Comparison of ENCODE assay signal across 15 cellular contexts in genomic region chr6:166104107-166104506, GRCh38.
DNase-seq lines count a peak whose midpoint lies in the region; FAIRE-seq and TF ChIP-seq lines count a peak whose summit lies in the region.
"Had no signal": no experiment of that assay in that cellular context is flagged by ENCODE, and none has a peak within 500 bp of the region (broad histone marks: within the 10 kb centered on the region; RNA-seq: fewer than 3 reads in every experiment).

No MANE protein-coding gene starts in this region.

- no peaks in the 10 kb centered on the region for H3K4me1 ChIP-seq in fibroblast of lung (ENCODE audit: control insufficient read depth, extremely low read depth, insufficient read depth, low read length)

- TF ChIP-seq CTCF in AG10803 (conservative IDR thresholded peaks at IDR 0.05; ENCODE audit: low read length) (no peak), fibroblast of lung (conservative IDR thresholded peaks at IDR 0.05 in 1 of 2, IDR thresholded peaks at IDR 0.05 in 1 of 2; ENCODE audit: low read depth in 1 of 2, low read length in 2 of 2) (no peak)

- no peaks in the 10 kb centered on the region for H3K9me3 ChIP-seq in fibroblast of lung (ENCODE audit: control insufficient read depth, insufficient read depth, low read depth, low read length)

- no peak overlapping the region for H3K4me3 Mint-ChIP-seq in immature natural killer cell
- H3K4me3 Mint-ChIP-seq: CD8-positive, alpha-beta T cell had no signal

- no peak overlapping the region for H3K9ac ChIP-seq in fibroblast of lung (ENCODE audit: insufficient read depth, low read length)

- peaks cover 0 to 6% (median 0%) of the 10 kb centered on the region in 3 donors for H3K36me3 Mint-ChIP-seq in immature natural killer cell
- H3K36me3 Mint-ChIP-seq: CD8-positive, alpha-beta T cell had no signal

- no peak overlapping the region for H3K4me3 ChIP-seq in AG10803 (ENCODE audit: low read length)
- no peak overlapping the region for H3K4me3 ChIP-seq in fibroblast of lung (replicated peaks in 1 of 4; ENCODE audit: control extremely low read depth in 1 of 4, insufficient read depth in 1 of 4, low read depth in 3 of 4, low read length in 4 of 4)
- H3K4me3 ChIP-seq: A549, PC-9 had no signal

- H3K27me3 Mint-ChIP-seq in immature natural killer cell (ENCODE audit: low read depth in 3 of 3), result peaks cover 0 to 16% (median 4%) of the 10 kb centered on the region in 3 donors

- no peaks in the 10 kb centered on the region for H3K27me3 ChIP-seq in fibroblast of lung (ENCODE audit: control insufficient read depth, insufficient read depth, low read length)

- no peak for TF ChIP-seq POLR2A in GM12892 (IDR thresholded peaks at IDR 0.05; ENCODE audit: low read depth, low read length)

- H3K9me3 Mint-ChIP-seq in immature natural killer cell, result peaks cover 1 to 15% (median 6%) of the 10 kb centered on the region in 6 donors

- no peak overlapping the region for H2AFZ ChIP-seq in fibroblast of lung (ENCODE audit: low read length)
- H2AFZ ChIP-seq: PC-9 had no signal

- H3K4me1 Mint-ChIP-seq in immature natural killer cell, result peaks cover 0 to 5% of the 10 kb centered on the region in 2 donors

- H3K4me2 ChIP-seq in fibroblast of lung (ENCODE audit: extremely low read depth, insufficient read depth, low read length), result no peak overlapping the region
- H3K4me2 ChIP-seq: A549, PC-9 had no signal

- no peaks in the 10 kb centered on the region for H4K20me1 ChIP-seq in fibroblast of lung (ENCODE audit: control insufficient read depth, extremely low read depth, insufficient read depth, low read length)

- H3K27ac Mint-ChIP-seq in immature natural killer cell, result no peak overlapping the region
- H3K27ac Mint-ChIP-seq: CD8-positive, alpha-beta T cell had no signal

- DNase-seq in AG10803 (ENCODE audit: low read depth) (peak; percentile 70), astrocyte of the hippocampus (ENCODE audit: low read depth, low spot score) (peak; percentile 13), fibroblast of lung (ENCODE audit: low read depth in 2 of 2) (peak; percentile 9 to 39), myocyte (ENCODE audit: low read depth) (peak; percentile 18), NCI-H2029 treated with DMSO at 0.1 percent for 48 hours (lab: John Stamatoyannopoulos, UW) (no peak), GM12892 (ENCODE audit: insufficient read length) (no peak), immature natural killer cell (no peak)
- DNase-seq: CD8-positive, alpha-beta T cell; MV-4-11; NCI-H1417 treated with DMSO at 0.1 percent for 48 hours; NCI-H345; NCI-H69; PC-9 had no signal

- no peak overlapping the region for H3K27ac ChIP-seq in fibroblast of lung (ENCODE audit: insufficient read depth, low read length)
- H3K27ac ChIP-seq: PC-9 had no signal

- H3K79me2 ChIP-seq in fibroblast of lung (ENCODE audit: control insufficient read depth, insufficient read depth, low read length), result no peaks in the 10 kb centered on the region

- no peak for FAIRE-seq in GM12892 (lab: Jason Lieb, UNC)
- FAIRE-seq: A549, H1 had no signal

- H3K36me3 ChIP-seq in fibroblast of lung (ENCODE audit: control insufficient read depth, insufficient read depth, low read length), result no peaks in the 10 kb centered on the region

Comparison
In these comparisons a context has a peak if more than half of its experiments do, and no peak if none do; other contexts are left out.
1. DNase-seq: peak in AG10803 (single experiment), astrocyte of the hippocampus (single experiment), fibroblast of lung (2 of 2) and myocyte (single experiment); none in NCI-H2029 treated with DMSO at 0.1 percent for 48 hours (single experiment), GM12892 (single experiment) and immature natural killer cell (0 of 3).